In the genomic region with DNA sequence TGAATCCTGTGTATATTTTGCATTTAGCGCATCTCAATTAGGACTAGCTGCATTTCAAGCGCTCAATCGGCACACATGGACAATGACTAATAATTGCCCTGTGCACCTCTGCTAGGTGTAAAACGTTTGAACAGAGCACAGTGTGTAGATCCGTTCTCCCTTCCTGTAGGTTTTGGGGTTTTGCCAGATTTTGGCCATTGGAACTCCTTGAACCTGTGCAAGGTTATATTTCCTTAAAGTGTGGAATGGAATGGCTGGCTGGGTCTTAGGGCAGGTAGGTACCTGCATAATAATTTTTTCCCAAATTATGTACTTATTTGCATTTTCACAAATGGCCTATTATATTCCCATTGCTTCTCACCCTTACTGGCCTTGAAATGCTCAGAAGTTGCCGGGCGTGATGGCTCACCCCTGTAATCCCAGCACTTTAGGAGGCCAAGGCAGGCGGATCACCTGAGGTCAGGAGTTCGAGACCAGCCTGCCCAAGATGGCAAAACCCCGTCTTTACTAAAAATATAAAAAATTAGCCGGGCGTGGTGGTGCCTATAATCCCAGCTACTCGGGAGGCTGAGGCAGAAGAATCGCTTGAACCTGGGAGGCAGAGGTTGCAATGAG, we compare ENCODE assay signal across 8 cellular contexts.
DNase-seq lines count a peak whose midpoint lies in the region; ATAC-seq, FAIRE-seq and TF ChIP-seq lines count a peak whose summit lies in the region.

No MANE protein-coding gene starts in this region.

- no peaks in the 10 kb centered on the region for H3K36me3 Mint-ChIP-seq in nephron progenitor cell (ENCODE audit: low read depth)

- H3K27me3 Mint-ChIP-seq in nephron progenitor cell (ENCODE audit: low read depth, poor library complexity), result peaks cover 8% of the 10 kb centered on the region

- ATAC-seq in GM19438 (IDR thresholded peaks at IDR 0.05; ENCODE audit: low read depth, unreplicated experiment), result peak; percentile 26
- ATAC-seq in GM21576 (IDR thresholded peaks at IDR 0.05; ENCODE audit: unreplicated experiment), result no peak

- H3K4me3 Mint-ChIP-seq in nephron progenitor cell, result no peak overlapping the region

- DNase-seq in LNCaP clone FGC (ENCODE audit: low read depth), result no peak
- DNase-seq in coronary artery (ENCODE audit: low spot score), result no peak
- DNase-seq in nephron progenitor cell, result no peak
- no peak for DNase-seq in NCI-H2227 (lab: John Stamatoyannopoulos, UW; ENCODE audit: unreplicated experiment)
- DNase-seq in NAMALWA (ENCODE audit: low spot score), result no peak
- DNase-seq in GM19239 (ENCODE audit: insufficient read length, low spot score), result no peak

- H3K4me3 ChIP-seq in LNCaP clone FGC (ENCODE audit: low read depth, low read length) (peak overlapping the region; percentile 40), coronary artery (peak overlapping the region; percentile 77)

- peak overlapping the region; percentile 100 for H3K27ac Mint-ChIP-seq in nephron progenitor cell

- no peak for FAIRE-seq in GM19239 (lab: Jason Lieb, UNC)

- peaks cover 44% of the 10 kb centered on the region for H3K4me1 Mint-ChIP-seq in nephron progenitor cell

- H3K27ac ChIP-seq in coronary artery, result peak overlapping the region; percentile 80 to 94

- no peaks in the 10 kb centered on the region for H3K9me3 Mint-ChIP-seq in nephron progenitor cell

- TF ChIP-seq CTCF in LNCaP clone FGC (IDR thresholded peaks at IDR 0.05; ENCODE audit: control insufficient read depth, extremely low read depth, insufficient read depth), result no peak
- no peak for TF ChIP-seq CTCF in coronary artery (IDR thresholded peaks at IDR 0.05)
- no peak for TF ChIP-seq CTCF in nephron progenitor cell (IDR thresholded peaks at IDR 0.05)
